9 cellular contexts compared by ENCODE assay signal in the genomic region with DNA sequence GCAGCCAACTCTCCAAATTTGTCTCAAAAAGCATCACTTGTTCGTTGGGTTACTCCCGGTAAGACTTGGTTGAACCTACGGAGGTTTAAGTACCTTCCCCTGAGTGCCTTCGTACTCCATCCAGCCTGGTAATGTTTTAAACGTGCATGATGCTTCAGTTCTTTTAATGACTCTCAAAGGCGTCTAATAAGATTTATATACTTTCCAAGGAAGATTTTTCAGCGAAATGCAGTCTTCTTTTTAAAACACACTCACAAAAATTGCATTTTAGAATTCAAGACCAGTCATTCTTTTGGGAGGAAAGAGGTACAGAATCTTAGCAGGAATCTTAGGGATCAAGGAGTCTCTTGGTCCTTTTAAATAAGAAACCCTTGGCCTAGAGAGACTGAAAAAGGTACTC. TPM values are rescaled to one million over a fixed set of nuclear protein-coding genes. Genes with fewer than 3 reads are reported as not detected.
A peak's percentile ranks its signal among the peaks of the same experiment; 100 is the strongest.
DNase-seq lines count a peak whose midpoint lies in the region; ATAC-seq and TF ChIP-seq lines count a peak whose summit lies in the region.
"Had no signal": no experiment of that assay in that cellular context is flagged by ENCODE, and none has a peak within 500 bp of the region (broad histone marks: within the 10 kb centered on the region; RNA-seq: fewer than 3 reads in every experiment).

No MANE protein-coding gene starts in this region.

- H3K27ac Mint-ChIP-seq in activated CD4-positive, alpha-beta memory T cell treated with anti-CD3 and anti-CD28 coated beads for 36 hours = no peak overlapping the region
- no peak overlapping the region for H3K27ac Mint-ChIP-seq in stimulated activated memory B cell treated with anti-CD40 and anti-IgM and Interleukin-4, amounts not matched to agents 10 μg/mL and 1 μg/mL and 100 μg/mL, for 72 hours

- no peaks in the 10 kb centered on the region for H3K9me2 ChIP-seq in SK-N-SH

- peaks cover 33% of the 10 kb centered on the region for H3K27me3 ChIP-seq in SK-N-SH (ENCODE audit: insufficient read depth)

- H2AFZ ChIP-seq in SK-N-SH (ENCODE audit: low read depth) = no peak overlapping the region

- no peaks in the 10 kb centered on the region for H4K20me1 ChIP-seq in SK-N-SH (ENCODE audit: insufficient read depth)

- CTCF ChIA-PET in SK-N-SH (lab: Yijun Ruan, JAX) = no interaction called here
- CTCF ChIA-PET in activated CD4-positive, alpha-beta memory T cell treated with anti-CD3 and anti-CD28 coated beads for 36 hours (lab: Charles Lee) = no interaction called here

- H3K36me3 ChIP-seq in SK-N-SH (replicated peaks in 1 of 2; ENCODE audit: control insufficient read depth in 1 of 2, insufficient read depth in 2 of 2, low read length in 1 of 2) = no peaks in the 10 kb centered on the region

- ATAC-seq in SK-N-SH treated with all-trans-retinoic acid at 6 μM for 48 hours = no peak
- no peak for ATAC-seq in stimulated activated memory B cell treated with anti-CD40 and anti-IgM and Interleukin-4, amounts not matched to agents 10 μg/mL and 1 μg/mL and 100 μg/mL, for 72 hours
- ATAC-seq in GM18873 (IDR thresholded peaks at IDR 0.05; ENCODE audit: low FRiP score, unreplicated experiment) = no peak

- no peak for TF ChIP-seq EP300 in SK-N-SH (IDR thresholded peaks at IDR 0.05; ENCODE audit: borderline replicate concordance in 1 of 2, low read depth in 1 of 2, low read length in 1 of 2)

- H3K27ac ChIP-seq in SK-N-SH (ENCODE audit: low read depth in 2 of 2, low read length in 1 of 2) = no peak overlapping the region

- H3K36me3 Mint-ChIP-seq in activated CD4-positive, alpha-beta memory T cell treated with anti-CD3 and anti-CD28 coated beads for 36 hours = peaks cover 2% of the 10 kb centered on the region
- no peaks in the 10 kb centered on the region for H3K36me3 Mint-ChIP-seq in stimulated activated memory B cell treated with anti-CD40 and anti-IgM and Interleukin-4, amounts not matched to agents 10 μg/mL and 1 μg/mL and 100 μg/mL, for 72 hours

- intact Hi-C loops in activated CD4-positive, alpha-beta memory T cell treated with anti-CD3 and anti-CD28 coated beads for 36 hours (cut with micrococcal nuclease) = loop anchor here (5.0 to 10.0 kb wide), 2 partner anchors 363 to 765 kb away; no protein-coding TSS in a partner anchor

- H3K9me3 Mint-ChIP-seq in activated CD4-positive, alpha-beta memory T cell treated with anti-CD3 and anti-CD28 coated beads for 36 hours = no peaks in the 10 kb centered on the region
- no peaks in the 10 kb centered on the region for H3K9me3 Mint-ChIP-seq in stimulated activated memory B cell treated with anti-CD40 and anti-IgM and Interleukin-4, amounts not matched to agents 10 μg/mL and 1 μg/mL and 100 μg/mL, for 72 hours

- POLR2A ChIA-PET in SK-N-SH (lab: Yijun Ruan, JAX) = no interaction called here
- POLR2A ChIA-PET in activated CD4-positive, alpha-beta memory T cell treated with anti-CD3 and anti-CD28 coated beads for 36 hours (lab: Charles Lee) = interaction anchor here (1.0 kb wide), 1 partner anchor 8 kb away, joined by 3 read pairs; no protein-coding TSS in a partner anchor

- TF ChIP-seq CTCF in SK-N-SH (IDR thresholded peaks at IDR 0.05) = no peak

- H3K4me1 ChIP-seq in SK-N-SH (ENCODE audit: control insufficient read depth in 1 of 2, insufficient read depth in 2 of 2, low read depth in 1 of 2, low read length in 1 of 2) = peaks cover 0 to 8% of the 10 kb centered on the region in 2 experiments; a peak in 1 of 4 replicates

- H3K79me2 ChIP-seq in SK-N-SH (ENCODE audit: insufficient read depth) = no peaks in the 10 kb centered on the region

- DNase-seq in SK-N-SH = no peak
- DNase-seq in activated CD4-positive, alpha-beta memory T cell treated with anti-CD3 and anti-CD28 coated beads for 36 hours = no peak
- DNase-seq in RPMI8226 = no peak
- no peak for DNase-seq in Kasumi-1 (lab: John Stamatoyannopoulos, UW)
- DNase-seq: 8988T had no signal

- no peak for TF ChIP-seq RAD21 in SK-N-SH (IDR thresholded peaks at IDR 0.05; ENCODE audit: low read length)

- H3K9me3 ChIP-seq in SK-N-SH = no peaks in the 10 kb centered on the region

- no peaks in the 10 kb centered on the region for H3F3A ChIP-seq in SK-N-SH (replicated peaks; ENCODE audit: insufficient read depth)

- peaks cover 15% of the 10 kb centered on the region for H3K27me3 Mint-ChIP-seq in activated CD4-positive, alpha-beta memory T cell treated with anti-CD3 and anti-CD28 coated beads for 36 hours
- peaks cover 43% of the 10 kb centered on the region for H3K27me3 Mint-ChIP-seq in stimulated activated memory B cell treated with anti-CD40 and anti-IgM and Interleukin-4, amounts not matched to agents 10 μg/mL and 1 μg/mL and 100 μg/mL, for 72 hours

- no peak overlapping the region for H3K9ac ChIP-seq in SK-N-SH

- peak overlapping the region; percentile 70 for H3K4me3 Mint-ChIP-seq in activated CD4-positive, alpha-beta memory T cell treated with anti-CD3 and anti-CD28 coated beads for 36 hours
- peak overlapping the region; percentile 45 for H3K4me3 Mint-ChIP-seq in stimulated activated memory B cell treated with anti-CD40 and anti-IgM and Interleukin-4, amounts not matched to agents 10 μg/mL and 1 μg/mL and 100 μg/mL, for 72 hours

- WGBS in SK-N-SH (ENCODE audit: low lambda C conversion rate) = 29% methylated on average over 7 of the region's 7 CpGs

- H3K4me3 ChIP-seq in SK-N-SH (ENCODE audit: low read depth in 2 of 2, low read length in 1 of 2) (no peak overlapping the region), iPS-11a (ENCODE audit: low read depth, low read length) (peak overlapping the region; percentile 18)

- peaks cover 9% of the 10 kb centered on the region for H3K4me1 Mint-ChIP-seq in activated CD4-positive, alpha-beta memory T cell treated with anti-CD3 and anti-CD28 coated beads for 36 hours (ENCODE audit: low read depth)
- peaks cover 13% of the 10 kb centered on the region for H3K4me1 Mint-ChIP-seq in stimulated activated memory B cell treated with anti-CD40 and anti-IgM and Interleukin-4, amounts not matched to agents 10 μg/mL and 1 μg/mL and 100 μg/mL, for 72 hours

- H3K4me2 ChIP-seq in SK-N-SH = peak overlapping the region; percentile 78; the same call in 1 of the 2 replicates

TF ChIP-seq in SK-N-SH, 30 proteins besides CTCF, POLR2A, EP300 and RAD21 (continues in another document):
- no peak for TF ChIP-seq ELF1 (IDR thresholded peaks at IDR 0.05)
- TF ChIP-seq, protein P1, sequence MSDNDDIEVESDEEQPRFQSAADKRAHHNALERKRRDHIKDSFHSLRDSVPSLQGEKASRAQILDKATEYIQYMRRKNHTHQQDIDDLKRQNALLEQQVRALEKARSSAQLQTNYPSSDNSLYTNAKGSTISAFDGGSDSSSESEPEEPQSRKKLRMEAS (IDR thresholded peaks at IDR 0.05; ENCODE audit: low read depth) = no peak
- TF ChIP-seq, protein P2, sequence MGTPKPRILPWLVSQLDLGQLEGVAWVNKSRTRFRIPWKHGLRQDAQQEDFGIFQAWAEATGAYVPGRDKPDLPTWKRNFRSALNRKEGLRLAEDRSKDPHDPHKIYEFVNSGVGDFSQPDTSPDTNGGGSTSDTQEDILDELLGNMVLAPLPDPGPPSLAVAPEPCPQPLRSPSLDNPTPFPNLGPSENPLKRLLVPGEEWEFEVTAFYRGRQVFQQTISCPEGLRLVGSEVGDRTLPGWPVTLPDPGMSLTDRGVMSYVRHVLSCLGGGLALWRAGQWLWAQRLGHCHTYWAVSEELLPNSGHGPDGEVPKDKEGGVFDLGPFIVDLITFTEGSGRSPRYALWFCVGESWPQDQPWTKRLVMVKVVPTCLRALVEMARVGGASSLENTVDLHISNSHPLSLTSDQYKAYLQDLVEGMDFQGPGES (IDR thresholded peaks at IDR 0.05; ENCODE audit: low read depth, low read length) = no peak
- no peak for TF ChIP-seq TEAD4 (IDR thresholded peaks at IDR 0.05; ENCODE audit: borderline replicate concordance, insufficient read depth)
- no peak for TF ChIP-seq SMC3 (IDR thresholded peaks at IDR 0.05; ENCODE audit: low read depth, low read length)
- TF ChIP-seq CHD2 (IDR thresholded peaks at IDR 0.05; ENCODE audit: low read length, partially characterized antibody) = no peak
- no peak for TF ChIP-seq RCOR1 (IDR thresholded peaks at IDR 0.05; ENCODE audit: low read length)
- no peak for TF ChIP-seq NFIC (IDR thresholded peaks at IDR 0.05; ENCODE audit: borderline replicate concordance)
- TF ChIP-seq MXI1 (IDR thresholded peaks at IDR 0.05; ENCODE audit: low read depth, low read length) = no peak

TF ChIP-seq in SK-N-SH treated with all-trans-retinoic acid at 6 μM for 48 hours, 23 proteins besides CTCF, POLR2A, EP300 and RAD21:
- TF ChIP-seq ZFP3 (CRISPR knock-in tag; IDR thresholded peaks at IDR 0.05) (no peak), ZC3H10 (CRISPR knock-in tag; IDR thresholded peaks at IDR 0.05) (no peak), BACH2 (CRISPR knock-in tag; IDR thresholded peaks at IDR 0.05; ENCODE audit: borderline replicate concordance) (no peak)
- TF ChIP-seq, protein P3, sequence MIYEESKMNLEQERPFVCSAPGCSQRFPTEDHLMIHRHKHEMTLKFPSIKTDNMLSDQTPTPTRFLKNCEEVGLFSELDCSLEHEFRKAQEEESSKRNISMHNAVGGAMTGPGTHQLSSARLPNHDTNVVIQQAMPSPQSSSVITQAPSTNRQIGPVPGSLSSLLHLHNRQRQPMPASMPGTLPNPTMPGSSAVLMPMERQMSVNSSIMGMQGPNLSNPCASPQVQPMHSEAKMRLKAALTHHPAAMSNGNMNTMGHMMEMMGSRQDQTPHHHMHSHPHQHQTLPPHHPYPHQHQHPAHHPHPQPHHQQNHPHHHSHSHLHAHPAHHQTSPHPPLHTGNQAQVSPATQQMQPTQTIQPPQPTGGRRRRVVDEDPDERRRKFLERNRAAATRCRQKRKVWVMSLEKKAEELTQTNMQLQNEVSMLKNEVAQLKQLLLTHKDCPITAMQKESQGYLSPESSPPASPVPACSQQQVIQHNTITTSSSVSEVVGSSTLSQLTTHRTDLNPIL (CRISPR knock-in tag; IDR thresholded peaks at IDR 0.05; ENCODE audit: low read depth) = no peak

RNA-seq across cellular contexts. Expression of a gene that starts 0.4 kb away (rescaled TPM):
- not detected in 2 replicates for polyA plus RNA-seq in SK-N-SH (2012; rRNA removed)
- polyA plus RNA-seq in SK-N-SH (2012; cell fraction: cytosol; rRNA removed) = under 0.01 TPM in 1 of 2 replicates, not detected in the other
- polyA plus RNA-seq in SK-N-SH (2012; cell fraction: nucleus; rRNA removed) = 0.01 TPM in 1 of 2 replicates, not detected in the other
- total RNA-seq in activated CD4-positive, alpha-beta memory T cell treated with anti-CD3 and anti-CD28 coated beads for 36 hours = 1 to 10 TPM; 1.0 to 1.6 TPM
